In the genomic region with DNA sequence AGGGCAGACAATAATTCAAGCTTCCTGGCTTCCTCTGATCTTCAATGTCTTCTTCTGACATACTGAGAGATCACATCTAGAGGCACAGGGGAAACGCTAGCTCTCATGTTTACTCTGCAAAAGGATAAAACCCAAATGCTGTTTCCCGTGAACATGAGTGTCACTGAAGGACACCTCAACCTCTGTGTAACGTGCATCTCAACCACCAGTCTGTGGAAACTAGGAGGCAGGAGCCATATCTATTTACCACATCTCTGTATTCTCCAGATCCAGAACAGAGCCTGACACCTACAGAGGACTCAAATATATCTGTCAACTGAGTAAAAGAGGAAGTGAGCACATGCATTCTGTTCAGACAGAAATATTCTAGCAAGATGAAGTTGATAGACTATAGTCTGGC, we compare ENCODE assay signal across 10 cellular contexts.
DNase-seq lines count a peak whose midpoint lies in the region; ATAC-seq and TF ChIP-seq lines count a peak whose summit lies in the region.
"Had no signal": no experiment of that assay in that cellular context is flagged by ENCODE, and none has a peak within 500 bp of the region (broad histone marks: within the 10 kb centered on the region; RNA-seq: fewer than 3 reads in every experiment).

No MANE protein-coding gene starts in this region.

- H3K27ac ChIP-seq in stomach, result no peak overlapping the region

- H3K4me3 Mint-ChIP-seq in activated T-helper 17 cell treated with anti-CD3 and anti-CD28 coated beads, Interleukin-2, amount 50 U/mL, for 72 hours, result no peak overlapping the region

- no peaks in the 10 kb centered on the region for H3K27me3 ChIP-seq in stomach

- H3K9me3 Mint-ChIP-seq in activated T-helper 17 cell treated with anti-CD3 and anti-CD28 coated beads, Interleukin-2, amount 50 U/mL, for 72 hours, result no peaks in the 10 kb centered on the region

- TF ChIP-seq EP300 in stomach (IDR thresholded peaks at IDR 0.05), result no peak

- no peaks in the 10 kb centered on the region for H3K9me3 ChIP-seq in stomach

- 61 to 73% (median 65%) methylated on average over 3 of the region's 3 CpGs for WGBS in stomach, 5 donors

- no peak for DNase-seq in effector CD4-positive, alpha-beta T cell
- DNase-seq in stimulated activated CD8-positive, alpha-beta memory T cell treated with anti-CD3 and anti-CD28 coated beads, Interleukin-4, amount 100 ng/mL, for 48 hours, result no peak
- DNase-seq in NCI-H2171 (lab: John Stamatoyannopoulos, UW) (no peak), stomach (no peak)
- DNase-seq: COR-L47, NCI-H446 treated with DMSO at 0.1 percent for 48 hours had no signal

- H3K36me3 ChIP-seq in stomach, result no peaks in the 10 kb centered on the region

- no peak for TF ChIP-seq CTCF in stomach (IDR thresholded peaks at IDR 0.05)

- no peak overlapping the region for H3K27ac Mint-ChIP-seq in activated T-helper 17 cell treated with anti-CD3 and anti-CD28 coated beads, Interleukin-2, amount 50 U/mL, for 72 hours

- peaks cover 8% of the 10 kb centered on the region for H3K27me3 Mint-ChIP-seq in activated T-helper 17 cell treated with anti-CD3 and anti-CD28 coated beads, Interleukin-2, amount 50 U/mL, for 72 hours

- no peak overlapping the region for H3K4me3 ChIP-seq in stomach

- H3K4me1 Mint-ChIP-seq in activated T-helper 17 cell treated with anti-CD3 and anti-CD28 coated beads, Interleukin-2, amount 50 U/mL, for 72 hours, result peaks cover 4% of the 10 kb centered on the region

- ATAC-seq in GM18517 (IDR thresholded peaks at IDR 0.05; ENCODE audit: unreplicated experiment) (peak; percentile 77), GM21390 (IDR thresholded peaks at IDR 0.05; ENCODE audit: unreplicated experiment) (peak; percentile 65), HG03469 (IDR thresholded peaks at IDR 0.05; ENCODE audit: unreplicated experiment) (peak; percentile 78)
- ATAC-seq in activated T-helper 17 cell treated with anti-CD3 and anti-CD28 coated beads, Interleukin-2, amount 50 U/mL, for 72 hours (replicated peaks), result peak; percentile 14

- no peak for TF ChIP-seq POLR2A in stomach (IDR thresholded peaks at IDR 0.05)

- no peaks in the 10 kb centered on the region for H3K4me1 ChIP-seq in stomach

- no peaks in the 10 kb centered on the region for H3K36me3 Mint-ChIP-seq in activated T-helper 17 cell treated with anti-CD3 and anti-CD28 coated beads, Interleukin-2, amount 50 U/mL, for 72 hours (ENCODE audit: low read depth)

- intact Hi-C loops in stomach (cut with DNase I; ENCODE audit: low total_unique reads), result no loop called here

Comparison
In these comparisons a context has a peak if more than half of its experiments do, and no peak if none do; other contexts are left out.
1. ATAC-seq: peak in every context shown above with its lines; median percentile 78 in HG03469; 77 in GM18517; 65 in GM21390; 14 in activated T-helper 17 cell treated with anti-CD3 and anti-CD28 coated beads, Interleukin-2, amount 50 U/mL, for 72 hours.